Comparison of ENCODE assay signal across 9 cellular contexts in genomic region chr6:43269273-43270007, GRCh38. TPM values are rescaled to one million over a fixed set of nuclear protein-coding genes. Genes with fewer than 3 reads are reported as not detected.
A peak's percentile ranks its signal among the peaks of the same experiment; 100 is the strongest.
DNase-seq lines count a peak whose midpoint lies in the region; ATAC-seq and TF ChIP-seq lines count a peak whose summit lies in the region.
"Had no signal": no experiment of that assay in that cellular context is flagged by ENCODE, and none has a peak within 500 bp of the region (broad histone marks: within the 10 kb centered on the region; RNA-seq: fewer than 3 reads in every experiment).

No MANE protein-coding gene starts in this region.

- H3K27ac Mint-ChIP-seq in memory B cell = no peak overlapping the region

- H3K27me3 ChIP-seq in BE2C = peaks cover 2% of the 10 kb centered on the region; the same call in 1 of the 2 replicates
- peaks cover 18% of the 10 kb centered on the region for H3K27me3 ChIP-seq in SJSA1 (replicated peaks)
- peaks cover 32% of the 10 kb centered on the region for H3K27me3 ChIP-seq in brain microvascular endothelial cell (replicated peaks)
- peaks cover 15% of the 10 kb centered on the region for H3K27me3 ChIP-seq in suprapubic skin

- peak overlapping the region; percentile 46 for H3K4me3 Mint-ChIP-seq in memory B cell

- DNase-seq in BE2C (peak; percentile 42), SJSA1 (ENCODE audit: low read depth in 1 of 2, low spot score in 2 of 2) (peak; percentile 68 to 74), brain microvascular endothelial cell (no peak), memory B cell (ENCODE audit: low spot score in 2 of 2) (peak; percentile 22 to 48), suprapubic skin (ENCODE audit: low spot score in 2 of 2) (no peak), OCI-M2 (lab: John Stamatoyannopoulos, UW; ENCODE audit: unreplicated experiment) (no peak), GM13977 (ENCODE audit: low spot score) (no peak), NCI-H146 treated with DMSO at 0.1 percent for 48 hours (lab: John Stamatoyannopoulos, UW; ENCODE audit: unreplicated experiment) (no peak)

- peaks cover 13% of the 10 kb centered on the region for H3K27me3 Mint-ChIP-seq in memory B cell

- peaks cover 12% of the 10 kb centered on the region for H3K4me1 ChIP-seq in BE2C
- H3K4me1 ChIP-seq in SJSA1 (replicated peaks) = peaks cover 20% of the 10 kb centered on the region
- peaks cover 17% of the 10 kb centered on the region for H3K4me1 ChIP-seq in suprapubic skin

- no peak for TF ChIP-seq CTCF in BE2C (IDR thresholded peaks at IDR 0.05; ENCODE audit: low read depth, low read length)
- TF ChIP-seq CTCF in brain microvascular endothelial cell (IDR thresholded peaks at IDR 0.05; ENCODE audit: low read depth, low read length, missing control alignments) = no peak
- TF ChIP-seq CTCF in suprapubic skin (IDR thresholded peaks at IDR 0.05) = no peak
- TF ChIP-seq CTCF in GM13977 (IDR thresholded peaks at IDR 0.05; ENCODE audit: extremely low read depth, insufficient read depth, missing control alignments) = no peak

- WGBS in suprapubic skin = 44% methylated on average over 2 of the region's 44 CpGs

- ATAC-seq in memory B cell (ENCODE audit: low read depth) = peak; percentile 28

- H3K9me3 Mint-ChIP-seq in memory B cell = no peaks in the 10 kb centered on the region

- H3K36me3 ChIP-seq in BE2C (no peaks in the 10 kb centered on the region), SJSA1 (no peaks in the 10 kb centered on the region), brain microvascular endothelial cell (replicated peaks) (no peaks in the 10 kb centered on the region), suprapubic skin (no peaks in the 10 kb centered on the region)

- H3K36me3 Mint-ChIP-seq in memory B cell = no peaks in the 10 kb centered on the region

- no peaks in the 10 kb centered on the region for H3K9me3 ChIP-seq in BE2C
- H3K9me3 ChIP-seq in SJSA1 (replicated peaks) = no peaks in the 10 kb centered on the region
- H3K9me3 ChIP-seq in suprapubic skin = no peaks in the 10 kb centered on the region

- no peak overlapping the region for H3K27ac ChIP-seq in SJSA1
- H3K27ac ChIP-seq in brain microvascular endothelial cell = no peak overlapping the region
- no peak overlapping the region for H3K27ac ChIP-seq in suprapubic skin

- TF ChIP-seq POLR2A in suprapubic skin (IDR thresholded peaks at IDR 0.05) = no peak

- H3K4me1 Mint-ChIP-seq in memory B cell = peaks cover 32% of the 10 kb centered on the region

- in situ Hi-C loops in brain microvascular endothelial cell (cut with HindIII; ENCODE audit: low pct_ligation_motif_present, low sequenced_read_pairs) (no loop called here), GM13977 (cut with MboI; ENCODE audit: low pct_unique_long_range_greater_than_20kb, low sequenced_read_pairs, unreplicated experiment) (no loop called here)

- TF ChIP-seq EP300 in suprapubic skin (IDR thresholded peaks at IDR 0.05) = no peak

- H3K4me3 ChIP-seq in BE2C (ENCODE audit: low read depth, low read length) (peak overlapping the region; percentile 38), SJSA1 (peak overlapping the region; percentile 25), brain microvascular endothelial cell (ENCODE audit: low read depth, low read length) (peak overlapping the region; percentile 34), suprapubic skin (peak overlapping the region; percentile 45)

RNA-seq across cellular contexts. Expression of gene TTBK1, which starts 26.2 kb away (rescaled TPM):
- 7.8 TPM for polyA plus RNA-seq in BE2C (2012; ENCODE audit: insufficient read depth, insufficient read length, low read depth)
- not detected in 2 replicates for total RNA-seq in SJSA1 (2014; rRNA removed; shearing (Covaris generic))
- total RNA-seq in suprapubic skin = not detected
- total RNA-seq: bronchial epithelial cell had no signal

RNA-seq across cellular contexts. Expression of gene SLC22A7, which starts 28.6 kb away (rescaled TPM):
- polyA plus RNA-seq in BE2C (2012; ENCODE audit: insufficient read depth, insufficient read length, low read depth) = not detected
- not detected in 2 replicates for total RNA-seq in SJSA1 (2014; rRNA removed; shearing (Covaris generic))
- total RNA-seq in suprapubic skin = not detected
- total RNA-seq: bronchial epithelial cell had no signal

RNA-seq across cellular contexts. Expression of gene CRIP3, which starts 39.2 kb away (rescaled TPM):
- 2.1 TPM for polyA plus RNA-seq in BE2C (2012; ENCODE audit: insufficient read depth, insufficient read length, low read depth)
- not detected in 2 replicates for total RNA-seq in SJSA1 (2014; rRNA removed; shearing (Covaris generic))
- 1 to 10 TPM in 3 of 4 donors, not detected in 1; 2.2 to 3.4 (median 2.6) TPM for total RNA-seq in suprapubic skin
- total RNA-seq: bronchial epithelial cell had no signal

RNA-seq across cellular contexts. Expression of gene DNPH1, which starts 40.2 kb away (rescaled TPM):
- 159 TPM for polyA plus RNA-seq in BE2C (2012; ENCODE audit: insufficient read depth, insufficient read length, low read depth)
- total RNA-seq in SJSA1 (2014; rRNA removed; shearing (Covaris generic)) = 35.7 and 71.5 TPM in 2 replicates
- 10 to 100 TPM; 21.9 to 88.4 (median 74.4) TPM for total RNA-seq in suprapubic skin

Comparison
In these comparisons a context has a peak if more than half of its experiments do, and no peak if none do; other contexts are left out.
1. DNase-seq: peak in BE2C (single experiment), SJSA1 (2 of 2) and memory B cell (2 of 2); none in brain microvascular endothelial cell (single experiment), suprapubic skin (0 of 2), OCI-M2 (single experiment), GM13977 (single experiment) and NCI-H146 treated with DMSO at 0.1 percent for 48 hours (single experiment).
2. Peak in every context shown above with its lines, with median percentiles within 50 percentile points of each other: H3K4me3 ChIP-seq.